13 cellular contexts compared by ENCODE assay signal in genomic region chrX:69195197-69195596, GRCh38. TPM values are rescaled to one million over a fixed set of nuclear protein-coding genes. Genes with fewer than 3 reads are reported as not detected.
A peak's percentile ranks its signal among the peaks of the same experiment; 100 is the strongest.
DNase-seq lines count a peak whose midpoint lies in the region; ATAC-seq and TF ChIP-seq lines count a peak whose summit lies in the region.
"Had no signal": no experiment of that assay in that cellular context is flagged by ENCODE, and none has a peak within 500 bp of the region (broad histone marks: within the 10 kb centered on the region; RNA-seq: fewer than 3 reads in every experiment).

No MANE protein-coding gene starts in this region.

- H3K27me3 ChIP-seq in left ventricle myocardium inferior (ENCODE audit: low read depth), result no peaks in the 10 kb centered on the region

- no peak for ATAC-seq in activated T-cell treated with anti-CD3 and anti-CD28 coated beads, Interleukin-2, amount 50 U/mL, for 72 hours (replicated peaks in 1 of 2)
- ATAC-seq in T-helper 17 cell, result no peak

- no peaks in the 10 kb centered on the region for H3K9me3 Mint-ChIP-seq in activated T-cell treated with anti-CD3 and anti-CD28 coated beads, Interleukin-2, amount 50 U/mL, for 72 hours

- WGBS in mesodermal cell (ENCODE audit: insufficient coverage in 2 of 2), 2 experiments, result 60% methylated on average over 4 of the region's 9 CpGs; no CpG with 5 or more reads in 1 of the 2 experiments

- no peaks in the 10 kb centered on the region for H3K4me1 ChIP-seq in left ventricle myocardium inferior
- peaks cover 8% of the 10 kb centered on the region for H3K4me1 ChIP-seq in mesodermal cell (ENCODE audit: control insufficient read depth, insufficient read depth, low read length, poor library complexity, severe bottlenecking)

- no peak overlapping the region for H3K27ac Mint-ChIP-seq in activated T-cell treated with anti-CD3 and anti-CD28 coated beads, Interleukin-2, amount 50 U/mL, for 72 hours
- H3K27ac Mint-ChIP-seq in T-helper 17 cell, result no peak overlapping the region
- H3K27ac Mint-ChIP-seq: B cell, H9 had no signal

- peaks cover 21% of the 10 kb centered on the region for H3K27me3 Mint-ChIP-seq in activated T-cell treated with anti-CD3 and anti-CD28 coated beads, Interleukin-2, amount 50 U/mL, for 72 hours (ENCODE audit: low read depth)
- no peaks in the 10 kb centered on the region for H3K27me3 Mint-ChIP-seq in T-helper 17 cell
- H3K27me3 Mint-ChIP-seq: B cell; CD4-positive, alpha-beta memory T cell had no signal

- intact Hi-C loops in cardiac septum (cut with DNase I) (no loop called here), left ventricle myocardium inferior (cut with micrococcal nuclease) (no loop called here)

- H3K4me3 Mint-ChIP-seq in activated T-cell treated with anti-CD3 and anti-CD28 coated beads, Interleukin-2, amount 50 U/mL, for 72 hours, result no peak overlapping the region
- H3K4me3 Mint-ChIP-seq in T-helper 17 cell, result no peak overlapping the region
- H3K4me3 Mint-ChIP-seq: B cell; CD4-positive, alpha-beta memory T cell; H9 had no signal

- no peaks in the 10 kb centered on the region for H3K36me3 Mint-ChIP-seq in activated T-cell treated with anti-CD3 and anti-CD28 coated beads, Interleukin-2, amount 50 U/mL, for 72 hours (ENCODE audit: insufficient read depth in 2 of 2)
- H3K36me3 Mint-ChIP-seq in T-helper 17 cell (ENCODE audit: low read depth), result peaks cover 7% of the 10 kb centered on the region
- H3K36me3 Mint-ChIP-seq: CD4-positive, alpha-beta memory T cell had no signal

- TF ChIP-seq CTCF in left ventricle myocardium inferior (IDR thresholded peaks at IDR 0.05; ENCODE audit: borderline replicate concordance), result no peak
- no peak for TF ChIP-seq CTCF in fibroblast of villous mesenchyme (IDR thresholded peaks at IDR 0.05; ENCODE audit: insufficient read depth, low read depth, low read length)

- H3K4me3 ChIP-seq in left ventricle myocardium inferior (no peak overlapping the region), fibroblast of villous mesenchyme (ENCODE audit: low read depth, low read length) (no peak overlapping the region), mesodermal cell (ENCODE audit: extremely low read depth, insufficient read depth, low read length, poor library complexity, severe bottlenecking) (no peak overlapping the region)

- DNase-seq in cardiac septum (ENCODE audit: low spot score) (peak; percentile 53), left ventricle myocardium inferior (no peak), fibroblast of villous mesenchyme (ENCODE audit: low read depth) (peak; percentile 27), OCI-M1 (lab: John Stamatoyannopoulos, UW) (no peak), T-helper 17 cell (no peak)
- DNase-seq in activated T-cell treated with anti-CD3 and anti-CD28 coated beads, Interleukin-2, amount 50 U/mL, for 72 hours, result no peak
- DNase-seq: CD4-positive, alpha-beta memory T cell; DMS79; GOT3; H9 had no signal

- H3K36me3 ChIP-seq in left ventricle myocardium inferior, result no peaks in the 10 kb centered on the region
- no peaks in the 10 kb centered on the region for H3K36me3 ChIP-seq in mesodermal cell (ENCODE audit: control insufficient read depth, insufficient read depth, low read length)

- no peaks in the 10 kb centered on the region for H3K9me3 ChIP-seq in left ventricle myocardium inferior (replicated peaks)
- no peaks in the 10 kb centered on the region for H3K9me3 ChIP-seq in mesodermal cell (ENCODE audit: control insufficient read depth, low read length)
- H3K9me3 ChIP-seq in T-helper 17 cell (ENCODE audit: control insufficient read depth, low read length, poor library complexity, severe bottlenecking), result no peaks in the 10 kb centered on the region

- H3K27ac ChIP-seq in left ventricle myocardium inferior (replicated peaks) (no peak overlapping the region), mesodermal cell (ENCODE audit: low read depth, low read length, severe bottlenecking) (peak overlapping the region; percentile 23)
- H3K27ac ChIP-seq: C4-2B had no signal

- H3K4me1 Mint-ChIP-seq in activated T-cell treated with anti-CD3 and anti-CD28 coated beads, Interleukin-2, amount 50 U/mL, for 72 hours (ENCODE audit: low read depth), result no peaks in the 10 kb centered on the region
- no peaks in the 10 kb centered on the region for H3K4me1 Mint-ChIP-seq in T-helper 17 cell
- H3K4me1 Mint-ChIP-seq: B cell had no signal

RNA-seq across cellular contexts. Expression of gene PJA1, which starts 29.9 kb away (rescaled TPM):
- total RNA-seq in cardiac septum (18.8 TPM), left ventricle myocardium inferior (18.2 TPM), fibroblast of villous mesenchyme (25.4 and 28.1 TPM in 2 replicates), T-helper 17 cell (10 to 100 TPM; 18.7 to 20.2 TPM)
- 40.2 TPM for polyA plus RNA-seq in mesodermal cell (2013, experiment 1 of 2)
- polyA plus RNA-seq in mesodermal cell (2013, experiment 2 of 2), result 46.6 TPM
- total RNA-seq in activated T-cell treated with anti-CD3 and anti-CD28 coated beads, Interleukin-2, amount 50 U/mL, for 72 hours, result 10 to 100 TPM; 26.3 to 27.4 TPM

Comparison
In these comparisons a context has a peak if more than half of its experiments do, and no peak if none do; other contexts are left out.
1. DNase-seq: peak in cardiac septum (single experiment) and fibroblast of villous mesenchyme (single experiment); none in left ventricle myocardium inferior (single experiment), OCI-M1 (single experiment), activated T-cell treated with anti-CD3 and anti-CD28 coated beads, Interleukin-2, amount 50 U/mL, for 72 hours (0 of 2) and T-helper 17 cell (0 of 3).